Comparison of ENCODE assay signal across 14 cellular contexts in genomic region chr2:10538224-10538894, GRCh38.
A peak's percentile ranks its signal among the peaks of the same experiment; 100 is the strongest.
DNase-seq lines count a peak whose midpoint lies in the region; ATAC-seq and TF ChIP-seq lines count a peak whose summit lies in the region.
"Had no signal": no experiment of that assay in that cellular context is flagged by ENCODE, and none has a peak within 500 bp of the region (broad histone marks: within the 10 kb centered on the region; RNA-seq: fewer than 3 reads in every experiment).

No MANE protein-coding gene starts in this region.

- no peak for TF ChIP-seq CTCF in HCT116 (IDR thresholded peaks at IDR 0.05 in 2 of 3, conservative IDR thresholded peaks at IDR 0.05 in 1 of 3; ENCODE audit: borderline replicate concordance in 1 of 3, insufficient read depth in 1 of 3, low read depth in 2 of 3, low read length in 2 of 3)
- TF ChIP-seq CTCF in foreskin keratinocyte (conservative IDR thresholded peaks at IDR 0.05), result no peak
- TF ChIP-seq CTCF in CD14-positive monocyte (IDR thresholded peaks at IDR 0.05), result no peak

- no TSS peak for BruUV-seq in HCT116 (replicated peaks; lab: Mats Ljungman, UMichigan)

- H3K4me3 ChIP-seq in BLaER1, result no peak overlapping the region
- H3K4me3 ChIP-seq in HCT116 (replicated peaks in 1 of 2; ENCODE audit: low read depth in 1 of 2, low read length in 2 of 2), result no peak overlapping the region
- no peak overlapping the region for H3K4me3 ChIP-seq in aorta (ENCODE audit: low read length in 2 of 2)
- H3K4me3 ChIP-seq: body of pancreas, esophagus muscularis mucosa had no signal

- 0 out of 2 replicates have a peak, but pooled peaks cover 6% of the 10 kb centered on the region for H3K27me3 ChIP-seq in BLaER1
- H3K27me3 ChIP-seq in HCT116 (ENCODE audit: insufficient read depth, low read length), result no peaks in the 10 kb centered on the region
- H3K27me3 ChIP-seq in foreskin keratinocyte, result no peaks in the 10 kb centered on the region
- no peaks in the 10 kb centered on the region for H3K27me3 ChIP-seq in aorta (ENCODE audit: control insufficient read depth in 1 of 2, insufficient read depth in 2 of 2, low read length in 1 of 2)
- H3K27me3 ChIP-seq: body of pancreas, esophagus muscularis mucosa had no signal

- POLR2A ChIA-PET in HCT116 (lab: Charles Lee), result interaction anchor here (0.6 kb wide), 1 partner anchor 362 kb away, joined by 3 read pairs; no protein-coding TSS in a partner anchor

- peaks cover 20% of the 10 kb centered on the region for H4K20me1 ChIP-seq in BLaER1
- no peaks in the 10 kb centered on the region for H4K20me1 ChIP-seq in HCT116 (ENCODE audit: insufficient read depth)

- H3K4me3 Mint-ChIP-seq in CD14-positive monocyte, result no peak overlapping the region

- no peaks in the 10 kb centered on the region for H3K4me1 Mint-ChIP-seq in CD14-positive monocyte

- no peaks in the 10 kb centered on the region for H3K9me2 ChIP-seq in HCT116 (ENCODE audit: insufficient read depth)

- H3K27ac ChIP-seq in BLaER1, result no peak overlapping the region
- H3K27ac ChIP-seq in HCT116 (ENCODE audit: low read depth, low read length), result no peak overlapping the region
- peak overlapping the region; percentile 60 for H3K27ac ChIP-seq in foreskin keratinocyte
- no peak overlapping the region for H3K27ac ChIP-seq in aorta (ENCODE audit: low read depth in 1 of 2, low read length in 2 of 2)
- H3K27ac ChIP-seq: body of pancreas, esophagus muscularis mucosa had no signal

- no peaks in the 10 kb centered on the region for H3K9me3 ChIP-seq in BLaER1
- H3K9me3 ChIP-seq in HCT116 (ENCODE audit: control insufficient read depth in 1 of 2, insufficient read depth in 1 of 2, low read depth in 1 of 2, low read length in 2 of 2), result no peaks in the 10 kb centered on the region
- H3K9me3 ChIP-seq in aorta (ENCODE audit: control insufficient read depth, low read length), result no peaks in the 10 kb centered on the region
- H3K9me3 ChIP-seq: body of pancreas, esophagus muscularis mucosa had no signal

- CTCF ChIA-PET in HCT116 (lab: Charles Lee), result no interaction called here

- no peaks in the 10 kb centered on the region for H3K36me3 ChIP-seq in BLaER1
- H3K36me3 ChIP-seq in HCT116 (ENCODE audit: control insufficient read depth in 1 of 2, insufficient read depth in 2 of 2, low read length in 2 of 2), result no peaks in the 10 kb centered on the region
- no peaks in the 10 kb centered on the region for H3K36me3 ChIP-seq in aorta (ENCODE audit: control insufficient read depth in 1 of 2, insufficient read depth in 2 of 2, low read length in 1 of 2)
- H3K36me3 ChIP-seq: esophagus muscularis mucosa had no signal

- H2AFZ ChIP-seq in HCT116 (ENCODE audit: low read depth, low read length, poor library complexity, severe bottlenecking), result no peak overlapping the region

- TF ChIP-seq RAD21 in HCT116 (IDR thresholded peaks at IDR 0.05; ENCODE audit: low read depth), result no peak

- H3K4me1 ChIP-seq in BLaER1, result peaks cover 51% of the 10 kb centered on the region
- peaks cover 0 to 36% of the 10 kb centered on the region in 2 experiments; a peak in 2 of 4 replicates for H3K4me1 ChIP-seq in HCT116 (ENCODE audit: control insufficient read depth in 1 of 2, insufficient read depth in 2 of 2, low read length in 2 of 2)
- H3K4me1 ChIP-seq in foreskin keratinocyte, result peaks cover 4% of the 10 kb centered on the region
- no peaks in the 10 kb centered on the region for H3K4me1 ChIP-seq in aorta (ENCODE audit: control insufficient read depth in 1 of 2, insufficient read depth in 2 of 2, low read length in 2 of 2)
- H3K4me1 ChIP-seq: body of pancreas, esophagus muscularis mucosa had no signal

- no peaks in the 10 kb centered on the region for H3K79me2 ChIP-seq in HCT116 (ENCODE audit: insufficient read depth, low read length)

- no peak overlapping the region for H3K9ac ChIP-seq in BLaER1
- H3K9ac ChIP-seq in HCT116 (ENCODE audit: low read length), result no peak overlapping the region

- RAD21 ChIA-PET in HCT116 (lab: Charles Lee; ENCODE audit: low non-redundant PET in 1 of 2, low total read pairs in 2 of 2, uncharacterized antibody in 2 of 2, unreplicated experiment in 2 of 2), result no interaction called here

- intact Hi-C loops in HCT116 (cut with micrococcal nuclease) (no loop called here), CD14-positive monocyte (cut with micrococcal nuclease) (no loop called here), aorta (cut with DNase I) (no loop called here)

- no peak overlapping the region for H3K27ac Mint-ChIP-seq in CD14-positive monocyte

- DNase-seq in HCT116 (ENCODE audit: low read depth, low spot score), result peak; percentile 63
- DNase-seq in T1000 (lab: John Stamatoyannopoulos, UW), result peak; percentile 33
- peak; percentile 97 to 98 for DNase-seq in foreskin keratinocyte
- no peak for DNase-seq in CD14-positive monocyte (ENCODE audit: low spot score)
- no peak for DNase-seq in UCSD-AML1 (lab: John Stamatoyannopoulos, UW; ENCODE audit: unreplicated experiment)
- DNase-seq in aorta, result no peak
- DNase-seq in OCI-M2 (lab: John Stamatoyannopoulos, UW; ENCODE audit: unreplicated experiment), result no peak
- DNase-seq: body of pancreas, COR-L47, left colon, NCI-H2227 treated with DMSO at 0.1 percent for 48 hours, SIG-M5 had no signal

- peaks cover 11 to 19% (median 15%) of the 10 kb centered on the region in 7 donors for H3K9me3 Mint-ChIP-seq in CD14-positive monocyte

- 75 to 88% methylated on average over 11 of the region's 11 CpGs for WGBS in aorta, 2 donors

- TF ChIP-seq POLR2A in HCT116 (IDR thresholded peaks at IDR 0.05; ENCODE audit: borderline replicate concordance, extremely low read depth, insufficient read depth, insufficient read length), result no peak

- H3K36me3 Mint-ChIP-seq in CD14-positive monocyte, result no peaks in the 10 kb centered on the region

- H3K4me2 ChIP-seq in BLaER1 (peak overlapping the region; percentile 82), HCT116 (ENCODE audit: low read length) (peak overlapping the region; percentile 42)

- ATAC-seq in HCT116 (peak; percentile 81), foreskin keratinocyte (peak; percentile 97), aorta (ENCODE audit: low FRiP score) (no peak)
- ATAC-seq: body of pancreas, left colon had no signal

- peaks cover 10 to 28% (median 16%) of the 10 kb centered on the region in 3 donors for H3K27me3 Mint-ChIP-seq in CD14-positive monocyte (ENCODE audit: low read depth in 3 of 3)

TF ChIP-seq in HCT116, 20 proteins besides CTCF, POLR2A, EP300 and RAD21:
- TF ChIP-seq CBX3 (IDR thresholded peaks at IDR 0.05; ENCODE audit: low read depth), result peak; percentile 39; the same call in 1 of the 2 replicates
- peak; percentile 70 for TF ChIP-seq JUND (IDR thresholded peaks at IDR 0.05)
- TF ChIP-seq EGR1 (IDR thresholded peaks at IDR 0.05; ENCODE audit: low read depth), result no peak
- peak; percentile 39; the same call in 1 of the 2 replicates for TF ChIP-seq CEBPB (IDR thresholded peaks at IDR 0.05; ENCODE audit: low read depth)
- peak; percentile 76 for TF ChIP-seq FOSL1 (IDR thresholded peaks at IDR 0.05; ENCODE audit: low read depth)
TF ChIP-seq in HCT116: peak in this region for 4.

Comparison
In these comparisons a context has a peak if more than half of its experiments do, and no peak if none do; other contexts are left out.
1. DNase-seq: peak in HCT116 (single experiment), T1000 (single experiment) and foreskin keratinocyte (2 of 2); none in CD14-positive monocyte (single experiment), UCSD-AML1 (single experiment), aorta (0 of 2) and OCI-M2 (single experiment).